8 cellular contexts compared by ENCODE assay signal in genomic region chr22:21567456-21568206, GRCh38.
A peak's percentile ranks its signal among the peaks of the same experiment; 100 is the strongest.
DNase-seq lines count a peak whose midpoint lies in the region; ATAC-seq and TF ChIP-seq lines count a peak whose summit lies in the region.

TSS of gene UBE2L3 (plus strand) at chr22:21567714. CDS start at chr22:21567745, 31 bp downstream.

- peak; percentile 83 for TF ChIP-seq POLR2A in GM15510 (IDR thresholded peaks at IDR 0.05; ENCODE audit: borderline replicate concordance, extremely low read depth, insufficient read length)

- peaks cover 33 to 42% of the 10 kb centered on the region in 2 donors for H3K4me1 Mint-ChIP-seq in effector memory CD8-positive, alpha-beta T cell (ENCODE audit: low read depth in 2 of 2)

- H3K27me3 Mint-ChIP-seq in effector memory CD8-positive, alpha-beta T cell: no peaks in the 10 kb centered on the region

- H3K36me3 Mint-ChIP-seq in effector memory CD8-positive, alpha-beta T cell (ENCODE audit: insufficient read depth): peaks cover 18% of the 10 kb centered on the region

- H3K9me3 Mint-ChIP-seq in effector memory CD8-positive, alpha-beta T cell: no peaks in the 10 kb centered on the region

- peak; percentile 65 for ATAC-seq in HG03342 (IDR thresholded peaks at IDR 0.05; ENCODE audit: unreplicated experiment)
- ATAC-seq in effector memory CD8-positive, alpha-beta T cell (replicated peaks): peak; percentile 81
- no peak for ATAC-seq in GM21723 (IDR thresholded peaks at IDR 0.05; ENCODE audit: unreplicated experiment)

- H3K27ac Mint-ChIP-seq in effector memory CD8-positive, alpha-beta T cell: peak within 1 kb of the TSS; percentile 94 to 96

- DNase-seq in NOMO-1 treated with DMSO at 0.1 percent for 48 hours (lab: John Stamatoyannopoulos, UW; ENCODE audit: unreplicated experiment) (peak; percentile 79), medulla oblongata (ENCODE audit: extremely low spot score) (peak; percentile 79)
- peak; percentile 54 to 70 (median 69) for DNase-seq in activated CD8-positive, alpha-beta memory T cell treated with anti-CD3 and anti-CD28 coated beads for 48 hours (ENCODE audit: low read depth in 2 of 3, low spot score in 2 of 3)
- peak; percentile 73 to 82 (median 76) for DNase-seq in effector memory CD8-positive, alpha-beta T cell
- DNase-seq in stimulated activated CD4-positive, alpha-beta T cell treated with anti-CD3 and anti-CD28 coated beads, TNF-alpha, amount 100 ng/mL, for 4 hours (ENCODE audit: low read depth in 3 of 3): peak; percentile 66 to 75 (median 68)

- peak within 1 kb of the TSS; percentile 88 to 90 for H3K4me3 Mint-ChIP-seq in effector memory CD8-positive, alpha-beta T cell
